In the genomic region with DNA sequence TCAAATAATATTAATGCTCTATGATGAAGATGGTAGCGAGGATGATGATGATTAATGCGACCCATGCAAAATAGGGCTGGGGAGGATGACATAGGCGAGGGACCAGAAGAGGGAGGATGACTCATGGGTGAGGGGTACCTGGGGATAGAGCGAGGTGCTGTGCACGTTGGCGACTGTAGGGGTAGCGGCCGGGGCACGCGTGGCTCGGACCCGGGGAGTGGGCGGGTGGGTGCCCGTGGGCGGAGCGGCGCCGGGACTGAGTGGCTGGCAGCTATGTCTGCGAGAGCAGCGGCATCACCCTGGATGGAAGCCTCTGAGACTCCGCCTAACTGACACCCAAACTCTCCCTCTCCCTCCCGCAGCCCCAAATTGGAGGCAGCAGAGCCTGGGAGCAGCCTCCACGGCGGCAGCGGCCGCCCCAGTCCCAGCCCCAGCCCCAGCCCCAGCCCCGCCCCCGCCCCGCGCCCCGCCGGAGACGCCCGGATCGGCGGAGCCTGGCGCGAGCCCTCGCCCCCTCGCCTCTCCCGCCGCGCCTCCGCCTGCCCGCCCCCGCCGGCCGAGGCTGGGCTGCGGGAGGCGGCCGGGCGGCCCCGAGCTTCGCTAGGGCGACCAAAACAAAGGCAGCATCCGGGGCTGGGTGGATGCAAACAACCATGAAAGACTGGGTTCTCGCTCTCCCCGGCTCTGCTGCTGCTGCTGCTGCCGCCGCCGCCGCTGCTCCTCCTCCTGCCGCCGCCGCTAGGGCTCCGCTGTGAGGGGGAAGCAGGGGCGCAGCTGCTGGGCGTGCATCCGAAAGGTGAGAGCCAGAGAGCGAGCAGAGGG, we compare ENCODE assay signal across 9 cellular contexts. TPM values are rescaled to one million over a fixed set of nuclear protein-coding genes. Genes with fewer than 3 reads are reported as not detected.
DNase-seq lines count a peak whose midpoint lies in the region; ATAC-seq and TF ChIP-seq lines count a peak whose summit lies in the region.
"Had no signal": no experiment of that assay in that cellular context is flagged by ENCODE, and none has a peak within 500 bp of the region (broad histone marks: within the 10 kb centered on the region; RNA-seq: fewer than 3 reads in every experiment).

A gene with protein sequence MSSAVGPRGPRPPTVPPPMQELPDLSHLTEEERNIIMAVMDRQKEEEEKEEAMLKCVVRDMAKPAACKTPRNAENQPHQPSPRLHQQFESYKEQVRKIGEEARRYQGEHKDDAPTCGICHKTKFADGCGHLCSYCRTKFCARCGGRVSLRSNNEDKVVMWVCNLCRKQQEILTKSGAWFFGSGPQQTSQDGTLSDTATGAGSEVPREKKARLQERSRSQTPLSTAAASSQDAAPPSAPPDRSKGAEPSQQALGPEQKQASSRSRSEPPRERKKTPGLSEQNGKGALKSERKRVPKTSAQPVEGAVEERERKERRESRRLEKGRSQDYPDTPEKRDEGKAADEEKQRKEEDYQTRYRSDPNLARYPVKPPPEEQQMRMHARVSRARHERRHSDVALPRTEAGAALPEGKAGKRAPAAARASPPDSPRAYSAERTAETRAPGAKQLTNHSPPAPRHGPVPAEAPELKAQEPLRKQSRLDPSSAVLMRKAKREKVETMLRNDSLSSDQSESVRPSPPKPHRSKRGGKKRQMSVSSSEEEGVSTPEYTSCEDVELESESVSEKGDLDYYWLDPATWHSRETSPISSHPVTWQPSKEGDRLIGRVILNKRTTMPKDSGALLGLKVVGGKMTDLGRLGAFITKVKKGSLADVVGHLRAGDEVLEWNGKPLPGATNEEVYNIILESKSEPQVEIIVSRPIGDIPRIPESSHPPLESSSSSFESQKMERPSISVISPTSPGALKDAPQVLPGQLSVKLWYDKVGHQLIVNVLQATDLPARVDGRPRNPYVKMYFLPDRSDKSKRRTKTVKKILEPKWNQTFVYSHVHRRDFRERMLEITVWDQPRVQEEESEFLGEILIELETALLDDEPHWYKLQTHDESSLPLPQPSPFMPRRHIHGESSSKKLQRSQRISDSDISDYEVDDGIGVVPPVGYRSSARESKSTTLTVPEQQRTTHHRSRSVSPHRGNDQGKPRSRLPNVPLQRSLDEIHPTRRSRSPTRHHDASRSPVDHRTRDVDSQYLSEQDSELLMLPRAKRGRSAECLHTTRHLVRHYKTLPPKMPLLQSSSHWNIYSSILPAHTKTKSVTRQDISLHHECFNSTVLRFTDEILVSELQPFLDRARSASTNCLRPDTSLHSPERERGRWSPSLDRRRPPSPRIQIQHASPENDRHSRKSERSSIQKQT (N-terminal part only) (plus strand): TSS at position 367 of the 822 bp plus-strand sequence. CDS start 474 bp downstream, outside the sequence.

- peak; percentile 54 for ATAC-seq in GM18520 (IDR thresholded peaks at IDR 0.05; ENCODE audit: unreplicated experiment)
- ATAC-seq in HG02973 (IDR thresholded peaks at IDR 0.05; ENCODE audit: unreplicated experiment) = peak; percentile 75

- H3K4me3 Mint-ChIP-seq in nephron progenitor cell = peak within 1 kb of the TSS; percentile 97

- no peaks in the 10 kb centered on the region for H3K9me3 Mint-ChIP-seq in nephron progenitor cell

- no peaks in the 10 kb centered on the region for H3K9me3 ChIP-seq in ectodermal cell (ENCODE audit: control insufficient read depth, low read length)

- H3K27ac ChIP-seq in ectodermal cell (ENCODE audit: insufficient read depth, low read depth, low read length, poor library complexity, severe bottlenecking) = no peak within 1 kb of the TSS

- peaks cover 5% of the 10 kb centered on the region for H3K4me1 ChIP-seq in ectodermal cell (ENCODE audit: control insufficient read depth, insufficient read depth, low read length)

- peaks cover 14% of the 10 kb centered on the region for H3K27me3 ChIP-seq in ectodermal cell (ENCODE audit: control insufficient read depth, insufficient read depth, low read length, poor library complexity, severe bottlenecking)

- peak; percentile 65 for DNase-seq in AG08396 (ENCODE audit: low spot score)
- DNase-seq in NCI-H69 (lab: John Stamatoyannopoulos, UW) = peak; percentile 65
- DNase-seq in nephron progenitor cell = peak; percentile 77
- DNase-seq in pons (ENCODE audit: low spot score) = no peak
- DNase-seq in medulla oblongata (ENCODE audit: extremely low spot score) = no peak
- DNase-seq: left cardiac atrium had no signal

- H3K36me3 Mint-ChIP-seq in nephron progenitor cell (ENCODE audit: low read depth) = no peaks in the 10 kb centered on the region

- H3K4me1 Mint-ChIP-seq in nephron progenitor cell = peaks cover 34% of the 10 kb centered on the region

- no peaks in the 10 kb centered on the region for H3K36me3 ChIP-seq in ectodermal cell (ENCODE audit: control insufficient read depth, insufficient read depth, low read length)

- no peak within 1 kb of the TSS for H3K27ac Mint-ChIP-seq in nephron progenitor cell

- H3K27me3 Mint-ChIP-seq in nephron progenitor cell (ENCODE audit: low read depth, poor library complexity) = peaks cover 58% of the 10 kb centered on the region

- TF ChIP-seq CTCF in nephron progenitor cell (IDR thresholded peaks at IDR 0.05) = peak; percentile 30

- WGBS in ectodermal cell, 2 experiments = 2 to 3% methylated on average over 70 of the region's 70 CpGs

- peak within 1 kb of the TSS; percentile 58 for H3K4me3 ChIP-seq in ectodermal cell (ENCODE audit: insufficient read depth, low read depth, low read length)

RNA-seq across cellular contexts. Expression of the gene that starts here (rescaled TPM):
- 2.6 TPM for polyA plus RNA-seq in ectodermal cell (2013, experiment 1 of 4)
- polyA plus RNA-seq in ectodermal cell (2013, experiment 2 of 4) = 3.2 TPM
- polyA plus RNA-seq in ectodermal cell (2013, experiment 3 of 4) = 2.6 TPM
- polyA plus RNA-seq in ectodermal cell (2013, experiment 4 of 4) = 2.4 TPM

Comparison
In these comparisons a context has a peak if more than half of its experiments do, and no peak if none do; other contexts are left out.
1. DNase-seq: peak in AG08396 (single experiment), NCI-H69 (single experiment) and nephron progenitor cell (single experiment); none in pons (single experiment) and medulla oblongata (single experiment).